Comparison of ENCODE assay signal across 33 cellular contexts in the genomic region with DNA sequence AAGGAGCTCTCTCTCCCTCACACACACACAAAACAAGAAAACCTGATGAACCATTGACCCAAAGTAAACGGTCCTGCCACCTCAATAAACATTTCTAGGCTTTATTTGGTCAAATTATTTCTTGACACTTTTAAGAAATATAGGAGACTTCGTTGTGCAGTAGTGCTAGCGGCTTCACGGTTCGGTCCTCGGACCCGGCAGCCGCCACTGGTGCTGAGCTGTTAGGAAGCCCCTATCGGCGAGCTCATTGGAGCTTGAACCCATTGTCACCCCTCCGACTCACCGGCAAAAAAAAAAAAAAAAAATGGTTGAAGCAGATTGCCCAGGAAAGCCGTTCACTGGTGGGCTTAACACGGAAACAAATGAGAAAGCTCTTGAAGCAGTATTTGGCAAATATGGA.
"Had no signal": no experiment of that assay in that cellular context is flagged by ENCODE, and none has a peak within 500 bp of the region (broad histone marks: within the 10 kb centered on the region; RNA-seq: fewer than 3 reads in every experiment).

No MANE protein-coding gene starts in this region.

- DNase-seq: Karpas-422, Kasumi-1, MG63, MM.1S, MV-4-11, NCI-H1048, NCI-H1092, NCI-H1092 treated with DMSO at 0.1 percent for 48 hours, NCI-H1105, NCI-H1105 treated with DMSO at 0.1 percent for 48 hours, NCI-H1417, NCI-H1417 treated with DMSO at 0.1 percent for 48 hours, NCI-H1436, NCI-H1436 treated with DMSO at 0.1 percent for 48 hours, NCI-H146, NCI-H1694, NCI-H1694 treated with DMSO at 0.1 percent for 48 hours, NCI-H187, NCI-H187 treated with DMSO at 0.1 percent for 48 hours, NCI-H1930, NCI-H2029, NCI-H2029 treated with DMSO at 0.1 percent for 48 hours, NCI-H2081, NCI-H2081 treated with DMSO at 0.1 percent for 48 hours, NCI-H2107, NCI-H2171, NCI-H2171 treated with DMSO at 0.1 percent for 48 hours, NCI-H2227 treated with DMSO at 0.1 percent for 48 hours, NCI-H226, NCI-H345, NCI-H446, NCI-H446 treated with DMSO at 0.1 percent for 48 hours, NCI-H510A had no signal
